8 cellular contexts compared by ENCODE assay signal in the genomic region with DNA sequence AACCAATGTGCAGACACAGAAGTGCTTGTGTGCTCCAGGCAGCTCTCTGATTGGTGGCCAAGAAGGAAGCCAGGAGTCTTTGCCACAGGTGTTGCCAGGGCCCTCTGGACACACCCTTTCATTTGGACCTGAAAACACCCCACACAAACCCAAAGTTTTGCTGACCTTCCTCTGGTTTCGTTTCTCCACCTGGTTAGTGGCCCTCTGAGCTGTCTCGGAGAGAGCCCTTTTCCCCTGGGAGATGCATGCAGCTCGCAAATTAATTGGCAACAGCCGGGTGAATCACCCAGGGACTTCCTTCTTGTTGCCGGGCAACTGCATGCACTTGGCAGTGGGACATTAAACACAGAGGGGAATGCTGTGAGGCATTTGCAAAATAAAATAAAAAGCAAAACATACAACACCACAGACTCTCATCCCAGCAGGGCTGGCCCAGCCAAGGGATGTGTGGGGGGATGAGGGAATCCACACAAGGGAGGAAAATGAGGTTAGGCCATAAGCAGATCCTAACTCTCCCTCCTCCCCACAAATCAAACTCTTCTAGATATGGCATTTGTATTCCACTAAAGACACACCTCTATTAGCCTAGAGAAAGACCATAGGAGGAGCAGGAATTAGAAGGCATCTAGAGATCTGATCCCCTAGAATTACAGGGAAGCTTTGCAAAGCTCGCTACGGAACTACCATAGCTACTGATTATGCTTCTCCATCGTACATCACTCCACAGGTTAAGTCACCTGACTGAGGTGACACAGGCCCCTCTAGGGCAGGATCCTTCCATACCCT.
A peak's percentile ranks its signal among the peaks of the same experiment; 100 is the strongest.
DNase-seq lines count a peak whose midpoint lies in the region; ATAC-seq, FAIRE-seq and TF ChIP-seq lines count a peak whose summit lies in the region.

No MANE protein-coding gene starts in this region.

- intact Hi-C loops in lower lobe of right lung (cut with DNase I), result no loop called here

- peak overlapping the region; percentile 85 for H3K27ac ChIP-seq in caudate nucleus (ENCODE audit: low read depth, low read length)
- no peak overlapping the region for H3K27ac ChIP-seq in lower lobe of right lung

- no peaks in the 10 kb centered on the region for H3K9me3 ChIP-seq in lower lobe of right lung

- H3K4me3 ChIP-seq in lower lobe of right lung, result no peak overlapping the region

- DNase-seq in AG08395 (ENCODE audit: low spot score), result peak; percentile 99
- peak; percentile 54 for DNase-seq in GM19239 (ENCODE audit: insufficient read length, low spot score)
- peak; percentile 34 for DNase-seq in NCI-H2227 treated with DMSO at 0.1 percent for 48 hours (lab: John Stamatoyannopoulos, UW)
- DNase-seq in caudate nucleus (lab: John Stamatoyannopoulos, UW), result peak in 44 of 61 donors; percentile 6 to 80 (median 41)
- no peak for DNase-seq in lower lobe of right lung
- no peak for DNase-seq in SHP77 treated with DMSO at 0.1 percent for 48 hours (lab: John Stamatoyannopoulos, UW)
- DNase-seq in activated CD8-positive, alpha-beta memory T cell treated with anti-CD3 and anti-CD28 coated beads, Interleukin-2, amount 50 U/mL, for 4 hours, result no peak

- TF ChIP-seq CTCF in lower lobe of right lung (IDR thresholded peaks at IDR 0.05), result no peak

- ATAC-seq in HG03135 (IDR thresholded peaks at IDR 0.05; ENCODE audit: unreplicated experiment) (peak; percentile 91), lower lobe of right lung (peak; percentile 67 to 69)

- peak; percentile 37 for FAIRE-seq in GM19239 (lab: Jason Lieb, UNC)

- no peaks in the 10 kb centered on the region for H3K36me3 ChIP-seq in lower lobe of right lung

- peaks cover 6% of the 10 kb centered on the region for H3K4me1 ChIP-seq in lower lobe of right lung

- no peaks in the 10 kb centered on the region for H3K27me3 ChIP-seq in lower lobe of right lung (ENCODE audit: low read depth)

Comparison
In these comparisons a context has a peak if more than half of its experiments do, and no peak if none do; other contexts are left out.
1. DNase-seq: peak in AG08395 (single experiment), GM19239 (single experiment), NCI-H2227 treated with DMSO at 0.1 percent for 48 hours (single experiment) and caudate nucleus (44 of 61); none in lower lobe of right lung (single experiment), SHP77 treated with DMSO at 0.1 percent for 48 hours (single experiment) and activated CD8-positive, alpha-beta memory T cell treated with anti-CD3 and anti-CD28 coated beads, Interleukin-2, amount 50 U/mL, for 4 hours (single experiment).